Comparison of ENCODE assay signal across 11 cellular contexts in the genomic region with DNA sequence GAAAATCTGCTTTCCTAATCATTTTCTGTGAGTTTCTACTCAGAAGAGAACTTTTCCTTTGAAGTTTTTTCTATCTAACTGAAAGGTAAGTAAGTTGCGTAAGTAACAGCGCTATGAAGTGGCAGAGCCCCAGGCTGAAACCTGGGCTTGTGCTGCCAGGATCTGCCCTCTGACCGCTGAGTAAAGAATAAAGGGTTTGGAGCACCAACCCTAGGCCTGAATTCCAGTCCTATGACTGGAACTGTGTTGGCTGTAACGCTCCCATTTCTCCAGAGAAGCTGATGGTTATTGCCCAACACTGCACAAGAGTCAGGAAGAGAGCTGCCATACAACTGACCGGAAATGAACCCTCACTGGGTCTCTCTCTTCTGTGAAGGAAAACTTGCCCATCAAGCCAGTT.
DNase-seq lines count a peak whose midpoint lies in the region; ATAC-seq and TF ChIP-seq lines count a peak whose summit lies in the region.
"Had no signal": no experiment of that assay in that cellular context is flagged by ENCODE, and none has a peak within 500 bp of the region (broad histone marks: within the 10 kb centered on the region; RNA-seq: fewer than 3 reads in every experiment).

No MANE protein-coding gene starts in this region.

- CTCF ChIA-PET in AG04449 (lab: Yijun Ruan, JAX): interaction anchor here (0.9 to 1.5 kb wide), 4 partner anchors 14 to 89 kb away, joined by 3 to 5 read pairs (median 3); no protein-coding TSS in a partner anchor

- no peak for TF ChIP-seq CTCF in AG04449 (IDR thresholded peaks at IDR 0.05; ENCODE audit: insufficient read depth, low read length, missing control alignments)

- H3K4me3 ChIP-seq in AG04449 (ENCODE audit: low read depth, low read length): no peak overlapping the region
- H3K4me3 ChIP-seq: coronary artery had no signal

- POLR2A ChIA-PET in AG04449 (lab: Yijun Ruan, JAX): no interaction called here

- ATAC-seq in HG03354 (IDR thresholded peaks at IDR 0.05; ENCODE audit: poor library complexity, severe bottlenecking, unreplicated experiment) (no peak), SK-N-SH treated with all-trans-retinoic acid at 6 μM for 48 hours (no peak), GM19463 (IDR thresholded peaks at IDR 0.05; ENCODE audit: unreplicated experiment) (no peak)

- DNase-seq in AG04449 (ENCODE audit: low read depth, low spot score) (peak; percentile 38), HuH-7 (ENCODE audit: low spot score) (peak; percentile 32), epidermal melanocyte (ENCODE audit: insufficient read length, low spot score) (peak; percentile 34), medulla oblongata (ENCODE audit: extremely low spot score) (peak; percentile 46), DMS153 treated with DMSO at 0.1 percent for 48 hours (lab: John Stamatoyannopoulos, UW; ENCODE audit: unreplicated experiment) (no peak)
- DNase-seq: posterior cingulate gyrus, T-helper 1 cell had no signal

TF ChIP-seq in SK-N-SH treated with all-trans-retinoic acid at 6 μM for 48 hours, 23 proteins besides CTCF, POLR2A, EP300 and RAD21:
- no peak for TF ChIP-seq ESRRG (CRISPR knock-in tag; IDR thresholded peaks at IDR 0.05)
- TF ChIP-seq GLIS3 (CRISPR knock-in tag; IDR thresholded peaks at IDR 0.05): no peak
- TF ChIP-seq ARNTL (CRISPR knock-in tag; IDR thresholded peaks at IDR 0.05; ENCODE audit: borderline replicate concordance, low read depth): no peak
- TF ChIP-seq RARB (CRISPR knock-in tag; IDR thresholded peaks at IDR 0.05): no peak
- TF ChIP-seq ZFP30 (CRISPR knock-in tag; IDR thresholded peaks at IDR 0.05): no peak
- TF ChIP-seq OSR1 (CRISPR knock-in tag; IDR thresholded peaks at IDR 0.05): no peak
- no peak for TF ChIP-seq CREB5 (CRISPR knock-in tag; IDR thresholded peaks at IDR 0.05; ENCODE audit: low read depth)
- no peak for TF ChIP-seq CSDC2 (CRISPR knock-in tag; IDR thresholded peaks at IDR 0.05)
- no peak for TF ChIP-seq ZNF70 (CRISPR knock-in tag; IDR thresholded peaks at IDR 0.05)
- TF ChIP-seq ZNF8 (CRISPR knock-in tag; IDR thresholded peaks at IDR 0.05): no peak
- no peak for TF ChIP-seq TCF4 (CRISPR knock-in tag; IDR thresholded peaks at IDR 0.05; ENCODE audit: borderline replicate concordance)
- TF ChIP-seq SNAI2 (CRISPR knock-in tag; IDR thresholded peaks at IDR 0.05): no peak
- TF ChIP-seq, protein P1, sequence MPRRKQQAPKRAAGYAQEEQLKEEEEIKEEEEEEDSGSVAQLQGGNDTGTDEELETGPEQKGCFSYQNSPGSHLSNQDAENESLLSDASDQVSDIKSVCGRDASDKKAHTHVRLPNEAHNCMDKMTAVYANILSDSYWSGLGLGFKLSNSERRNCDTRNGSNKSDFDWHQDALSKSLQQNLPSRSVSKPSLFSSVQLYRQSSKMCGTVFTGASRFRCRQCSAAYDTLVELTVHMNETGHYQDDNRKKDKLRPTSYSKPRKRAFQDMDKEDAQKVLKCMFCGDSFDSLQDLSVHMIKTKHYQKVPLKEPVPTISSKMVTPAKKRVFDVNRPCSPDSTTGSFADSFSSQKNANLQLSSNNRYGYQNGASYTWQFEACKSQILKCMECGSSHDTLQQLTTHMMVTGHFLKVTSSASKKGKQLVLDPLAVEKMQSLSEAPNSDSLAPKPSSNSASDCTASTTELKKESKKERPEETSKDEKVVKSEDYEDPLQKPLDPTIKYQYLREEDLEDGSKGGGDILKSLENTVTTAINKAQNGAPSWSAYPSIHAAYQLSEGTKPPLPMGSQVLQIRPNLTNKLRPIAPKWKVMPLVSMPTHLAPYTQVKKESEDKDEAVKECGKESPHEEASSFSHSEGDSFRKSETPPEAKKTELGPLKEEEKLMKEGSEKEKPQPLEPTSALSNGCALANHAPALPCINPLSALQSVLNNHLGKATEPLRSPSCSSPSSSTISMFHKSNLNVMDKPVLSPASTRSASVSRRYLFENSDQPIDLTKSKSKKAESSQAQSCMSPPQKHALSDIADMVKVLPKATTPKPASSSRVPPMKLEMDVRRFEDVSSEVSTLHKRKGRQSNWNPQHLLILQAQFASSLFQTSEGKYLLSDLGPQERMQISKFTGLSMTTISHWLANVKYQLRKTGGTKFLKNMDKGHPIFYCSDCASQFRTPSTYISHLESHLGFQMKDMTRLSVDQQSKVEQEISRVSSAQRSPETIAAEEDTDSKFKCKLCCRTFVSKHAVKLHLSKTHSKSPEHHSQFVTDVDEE (CRISPR knock-in tag; IDR thresholded peaks at IDR 0.05): no peak
- TF ChIP-seq CSRNP3 (CRISPR knock-in tag; IDR thresholded peaks at IDR 0.05): no peak
- TF ChIP-seq TOX (CRISPR knock-in tag; IDR thresholded peaks at IDR 0.05; ENCODE audit: borderline replicate concordance): no peak
- no peak for TF ChIP-seq PATZ1 (CRISPR knock-in tag; IDR thresholded peaks at IDR 0.05; ENCODE audit: borderline replicate concordance)
